ENCODE assay signal across 12 cellular contexts in the genomic region with DNA sequence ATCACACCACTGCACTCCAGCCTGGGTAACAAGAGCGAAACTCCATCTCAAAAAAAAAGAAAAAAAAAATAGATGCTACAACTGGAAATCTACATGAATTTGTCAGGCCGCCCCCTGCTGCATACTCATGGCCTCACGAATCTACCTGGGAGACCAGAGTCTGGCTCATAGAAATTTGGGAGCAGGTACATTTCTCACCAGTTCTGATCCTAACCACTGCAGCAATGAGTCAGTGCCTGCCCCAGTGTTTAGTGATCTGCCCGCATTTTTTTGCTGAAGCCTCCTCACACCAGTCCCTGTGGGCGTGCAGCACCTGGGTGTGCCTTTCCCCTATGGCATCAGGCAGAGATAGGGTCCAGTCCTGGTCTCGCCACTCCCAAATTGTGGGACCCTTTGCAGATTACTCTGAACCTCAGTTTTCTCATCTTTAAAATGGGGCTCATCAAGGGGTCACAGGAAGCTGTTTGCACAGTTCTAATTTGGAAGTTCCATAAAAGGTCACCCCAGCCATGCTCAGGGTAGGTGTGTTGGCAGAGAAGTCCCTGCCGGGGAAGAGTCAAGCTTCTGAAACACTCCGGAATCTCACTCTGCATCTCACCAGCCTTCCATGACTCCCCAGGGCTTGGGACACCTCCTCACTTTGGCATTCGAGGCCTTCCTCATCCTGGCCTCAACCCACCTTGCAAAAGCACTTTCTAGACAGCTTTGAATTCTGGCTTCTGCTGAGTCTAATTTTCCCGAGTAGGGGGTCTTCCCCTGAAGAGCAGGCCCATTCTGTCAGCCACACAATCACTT. TPM values are rescaled to one million over a fixed set of nuclear protein-coding genes. Genes with fewer than 3 reads are reported as not detected.
DNase-seq lines count a peak whose midpoint lies in the region; ATAC-seq and TF ChIP-seq lines count a peak whose summit lies in the region.
"Had no signal": no experiment of that assay in that cellular context is flagged by ENCODE, and none has a peak within 500 bp of the region (broad histone marks: within the 10 kb centered on the region; RNA-seq: fewer than 3 reads in every experiment).

No MANE protein-coding gene starts in this region.

- H3K9ac ChIP-seq in OCI-LY3 (ENCODE audit: low read length): peak overlapping the region; percentile 65; the same call in 1 of the 2 replicates

- H3K27me3 ChIP-seq in OCI-LY3 (ENCODE audit: low read depth, low read length): no peaks in the 10 kb centered on the region

- ATAC-seq in GM18907 (IDR thresholded peaks at IDR 0.05; ENCODE audit: unreplicated experiment) (no peak), HG03565 (IDR thresholded peaks at IDR 0.05; ENCODE audit: unreplicated experiment) (no peak)

- peak; percentile 14; the same call in 1 of the 2 replicates for TF ChIP-seq CTCF in OCI-LY3 (IDR thresholded peaks at IDR 0.05; ENCODE audit: low read depth, low read length)

- DNase-seq in Daoy (ENCODE audit: low read depth): peak; percentile 37
- DNase-seq in epithelial cell of prostate (ENCODE audit: low read depth, low spot score): no peak
- DNase-seq in posterior vena cava (ENCODE audit: low spot score): peak; percentile 58
- no peak for DNase-seq in NCI-H748 treated with DMSO at 0.1 percent for 48 hours (lab: John Stamatoyannopoulos, UW)
- DNase-seq in NCI-H1417 (lab: John Stamatoyannopoulos, UW): no peak
- DNase-seq: effector memory CD8-positive, alpha-beta T cell; stimulated activated CD4-positive, alpha-beta T cell treated with anti-CD3 and anti-CD28 coated beads, Interleukin-2, amount 100 ng/mL, for 24 hours had no signal

- no peaks in the 10 kb centered on the region for H3K9me3 ChIP-seq in OCI-LY3 (ENCODE audit: insufficient read depth, low read length)
- H3K9me3 ChIP-seq: HAP-1 had no signal

- peak overlapping the region; percentile 93 for H3K27ac ChIP-seq in OCI-LY3 (ENCODE audit: low read length)
- H3K27ac ChIP-seq in epithelial cell of prostate: peak overlapping the region; percentile 83

- intact Hi-C loops in posterior vena cava (cut with DNase I): no loop called here

- H3K4me1 ChIP-seq in OCI-LY3 (ENCODE audit: low read length): peaks cover 24% of the 10 kb centered on the region

- H3K4me3 ChIP-seq in OCI-LY3 (ENCODE audit: low read length): peak overlapping the region; percentile 75
- H3K4me3 ChIP-seq: HAP-1 had no signal

- no peak overlapping the region for H2AFZ ChIP-seq in OCI-LY3 (ENCODE audit: low read depth, low read length)

- no peaks in the 10 kb centered on the region for H3K36me3 ChIP-seq in OCI-LY3 (replicated peaks; ENCODE audit: low read depth, low read length)
- H3K36me3 ChIP-seq: HAP-1 had no signal

- no peaks in the 10 kb centered on the region for H4K20me1 ChIP-seq in OCI-LY3 (ENCODE audit: insufficient read depth, low read length)

- peak overlapping the region; percentile 98 for H3K4me2 ChIP-seq in OCI-LY3 (ENCODE audit: low read length)

- no peaks in the 10 kb centered on the region for H3K79me2 ChIP-seq in OCI-LY3 (ENCODE audit: low read length)

RNA-seq across cellular contexts. Expression of a gene that starts 39.3 kb away (rescaled TPM):
- total RNA-seq in Daoy (2014; rRNA removed; shearing (Covaris generic)): not detected in 2 replicates
- not detected for total RNA-seq in posterior vena cava
- total RNA-seq: urinary bladder had no signal

Comparison
In these comparisons a context has a peak if more than half of its experiments do, and no peak if none do; other contexts are left out.
1. DNase-seq: peak in Daoy (single experiment) and posterior vena cava (single experiment); none in epithelial cell of prostate (single experiment), NCI-H748 treated with DMSO at 0.1 percent for 48 hours (single experiment) and NCI-H1417 (0 of 3).